In the genomic region with DNA sequence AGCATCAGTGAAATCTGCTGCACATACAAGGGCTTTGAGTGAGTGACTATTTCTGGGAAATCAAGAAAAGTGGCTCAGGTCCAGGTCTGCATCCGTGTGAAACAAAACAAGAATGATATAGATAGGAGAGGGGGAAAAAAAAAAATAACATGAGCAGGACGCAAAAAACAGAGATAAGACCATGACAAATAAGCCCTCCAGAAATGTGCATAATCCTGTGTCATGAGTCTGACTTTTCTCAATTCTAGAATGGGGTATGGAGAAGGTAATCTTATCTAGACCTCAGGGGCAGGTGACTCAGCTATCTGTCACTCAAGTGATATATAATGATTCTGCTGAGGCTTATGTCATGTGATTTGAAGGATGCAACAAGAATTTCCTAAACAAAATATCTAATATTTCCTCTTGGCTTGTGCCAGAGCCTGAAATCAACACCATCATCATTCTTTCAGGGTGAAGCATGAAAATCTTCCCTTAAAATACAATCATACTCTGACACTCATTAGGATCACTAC, we compare ENCODE assay signal across 1 cellular context.
TF ChIP-seq lines count a peak whose summit lies in the region.

No MANE protein-coding gene starts in this region.

TF ChIP-seq in K562, 482 proteins besides CTCF, POLR2A, EP300 and RAD21 (continued from another document and continues in another):
- TF ChIP-seq ZNF174 (CRISPR knock-in tag; IDR thresholded peaks at IDR 0.05) (no peak), ZNF384 (IDR thresholded peaks at IDR 0.05; ENCODE audit: low read depth, low read length) (peak; percentile 88), U2AF1 (optimal IDR thresholded peaks at IDR 0.05; ENCODE audit: low read depth, low read length) (no peak), POLR2B (IDR thresholded peaks at IDR 0.05; ENCODE audit: low read depth, partially characterized antibody) (no peak), CREM (IDR thresholded peaks at IDR 0.05; ENCODE audit: low read depth) (peak; percentile 14; the same call in 1 of the 2 replicates), MCM3 (IDR thresholded peaks at IDR 0.05) (no peak), ZNF584 (CRISPR knock-in tag; IDR thresholded peaks at IDR 0.05; ENCODE audit: low read depth) (no peak), SP1 (CRISPR knock-in tag; IDR thresholded peaks at IDR 0.05) (no peak), MAZ (CRISPR knock-in tag; conservative IDR thresholded peaks at IDR 0.05 in 1 of 2, IDR thresholded peaks at IDR 0.05 in 1 of 2) (no peak; a peak in 1 of 4 replicates), KAT2B (IDR thresholded peaks at IDR 0.05; ENCODE audit: low read depth, low read length) (no peak), ILK (tag; IDR thresholded peaks at IDR 0.05; ENCODE audit: borderline replicate concordance, low read depth) (no peak), POU5F1 (IDR thresholded peaks at IDR 0.05; ENCODE audit: borderline replicate concordance, low read depth, low read length, partially characterized antibody) (no peak), ZSCAN32 (CRISPR knock-in tag; IDR thresholded peaks at IDR 0.05) (no peak), JUN (IDR thresholded peaks at IDR 0.05; ENCODE audit: borderline replicate concordance, low read depth, low read length) (peak; percentile 79), JUN (CRISPR knock-in tag; IDR thresholded peaks at IDR 0.05; ENCODE audit: borderline replicate concordance) (no peak), ZBED1 (IDR thresholded peaks at IDR 0.05) (no peak), HNRNPL (IDR thresholded peaks at IDR 0.05; ENCODE audit: low read depth, low read length) (no peak), FOXJ3 (CRISPR knock-in tag; IDR thresholded peaks at IDR 0.05) (no peak), TARDBP (IDR thresholded peaks at IDR 0.05) (no peak), NFRKB (IDR thresholded peaks at IDR 0.05; ENCODE audit: low read depth) (no peak), GABPB2 (CRISPR knock-in tag; conservative IDR thresholded peaks at IDR 0.05) (no peak), JUNB (CRISPR knock-in tag; conservative IDR thresholded peaks at IDR 0.05) (no peak), ZNF695 (CRISPR knock-in tag; IDR thresholded peaks at IDR 0.05) (no peak), ARID1B (IDR thresholded peaks at IDR 0.05) (peak; percentile 90), HDAC3 (IDR thresholded peaks at IDR 0.05; ENCODE audit: borderline replicate concordance, partially characterized antibody) (peak; percentile 61), HNRNPLL (IDR thresholded peaks at IDR 0.05; ENCODE audit: low read depth, low read length, poor library complexity, severe bottlenecking) (no peak)
- TF ChIP-seq, protein P1, sequence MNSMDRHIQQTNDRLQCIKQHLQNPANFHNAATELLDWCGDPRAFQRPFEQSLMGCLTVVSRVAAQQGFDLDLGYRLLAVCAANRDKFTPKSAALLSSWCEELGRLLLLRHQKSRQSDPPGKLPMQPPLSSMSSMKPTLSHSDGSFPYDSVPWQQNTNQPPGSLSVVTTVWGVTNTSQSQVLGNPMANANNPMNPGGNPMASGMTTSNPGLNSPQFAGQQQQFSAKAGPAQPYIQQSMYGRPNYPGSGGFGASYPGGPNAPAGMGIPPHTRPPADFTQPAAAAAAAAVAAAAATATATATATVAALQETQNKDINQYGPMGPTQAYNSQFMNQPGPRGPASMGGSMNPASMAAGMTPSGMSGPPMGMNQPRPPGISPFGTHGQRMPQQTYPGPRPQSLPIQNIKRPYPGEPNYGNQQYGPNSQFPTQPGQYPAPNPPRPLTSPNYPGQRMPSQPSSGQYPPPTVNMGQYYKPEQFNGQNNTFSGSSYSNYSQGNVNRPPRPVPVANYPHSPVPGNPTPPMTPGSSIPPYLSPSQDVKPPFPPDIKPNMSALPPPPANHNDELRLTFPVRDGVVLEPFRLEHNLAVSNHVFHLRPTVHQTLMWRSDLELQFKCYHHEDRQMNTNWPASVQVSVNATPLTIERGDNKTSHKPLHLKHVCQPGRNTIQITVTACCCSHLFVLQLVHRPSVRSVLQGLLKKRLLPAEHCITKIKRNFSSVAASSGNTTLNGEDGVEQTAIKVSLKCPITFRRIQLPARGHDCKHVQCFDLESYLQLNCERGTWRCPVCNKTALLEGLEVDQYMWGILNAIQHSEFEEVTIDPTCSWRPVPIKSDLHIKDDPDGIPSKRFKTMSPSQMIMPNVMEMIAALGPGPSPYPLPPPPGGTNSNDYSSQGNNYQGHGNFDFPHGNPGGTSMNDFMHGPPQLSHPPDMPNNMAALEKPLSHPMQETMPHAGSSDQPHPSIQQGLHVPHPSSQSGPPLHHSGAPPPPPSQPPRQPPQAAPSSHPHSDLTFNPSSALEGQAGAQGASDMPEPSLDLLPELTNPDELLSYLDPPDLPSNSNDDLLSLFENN (IDR thresholded peaks at IDR 0.05; ENCODE audit: low read depth in 2 of 2, low read length in 2 of 2), result 0 out of 4 replicates have a peak, but pooled peaks of 1 of the 2 experiments have one; percentile 30
- TF ChIP-seq, protein P2, sequence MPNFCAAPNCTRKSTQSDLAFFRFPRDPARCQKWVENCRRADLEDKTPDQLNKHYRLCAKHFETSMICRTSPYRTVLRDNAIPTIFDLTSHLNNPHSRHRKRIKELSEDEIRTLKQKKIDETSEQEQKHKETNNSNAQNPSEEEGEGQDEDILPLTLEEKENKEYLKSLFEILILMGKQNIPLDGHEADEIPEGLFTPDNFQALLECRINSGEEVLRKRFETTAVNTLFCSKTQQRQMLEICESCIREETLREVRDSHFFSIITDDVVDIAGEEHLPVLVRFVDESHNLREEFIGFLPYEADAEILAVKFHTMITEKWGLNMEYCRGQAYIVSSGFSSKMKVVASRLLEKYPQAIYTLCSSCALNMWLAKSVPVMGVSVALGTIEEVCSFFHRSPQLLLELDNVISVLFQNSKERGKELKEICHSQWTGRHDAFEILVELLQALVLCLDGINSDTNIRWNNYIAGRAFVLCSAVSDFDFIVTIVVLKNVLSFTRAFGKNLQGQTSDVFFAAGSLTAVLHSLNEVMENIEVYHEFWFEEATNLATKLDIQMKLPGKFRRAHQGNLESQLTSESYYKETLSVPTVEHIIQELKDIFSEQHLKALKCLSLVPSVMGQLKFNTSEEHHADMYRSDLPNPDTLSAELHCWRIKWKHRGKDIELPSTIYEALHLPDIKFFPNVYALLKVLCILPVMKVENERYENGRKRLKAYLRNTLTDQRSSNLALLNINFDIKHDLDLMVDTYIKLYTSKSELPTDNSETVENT (CRISPR knock-in tag; IDR thresholded peaks at IDR 0.05), result no peak
- TF ChIP-seq, protein P3, sequence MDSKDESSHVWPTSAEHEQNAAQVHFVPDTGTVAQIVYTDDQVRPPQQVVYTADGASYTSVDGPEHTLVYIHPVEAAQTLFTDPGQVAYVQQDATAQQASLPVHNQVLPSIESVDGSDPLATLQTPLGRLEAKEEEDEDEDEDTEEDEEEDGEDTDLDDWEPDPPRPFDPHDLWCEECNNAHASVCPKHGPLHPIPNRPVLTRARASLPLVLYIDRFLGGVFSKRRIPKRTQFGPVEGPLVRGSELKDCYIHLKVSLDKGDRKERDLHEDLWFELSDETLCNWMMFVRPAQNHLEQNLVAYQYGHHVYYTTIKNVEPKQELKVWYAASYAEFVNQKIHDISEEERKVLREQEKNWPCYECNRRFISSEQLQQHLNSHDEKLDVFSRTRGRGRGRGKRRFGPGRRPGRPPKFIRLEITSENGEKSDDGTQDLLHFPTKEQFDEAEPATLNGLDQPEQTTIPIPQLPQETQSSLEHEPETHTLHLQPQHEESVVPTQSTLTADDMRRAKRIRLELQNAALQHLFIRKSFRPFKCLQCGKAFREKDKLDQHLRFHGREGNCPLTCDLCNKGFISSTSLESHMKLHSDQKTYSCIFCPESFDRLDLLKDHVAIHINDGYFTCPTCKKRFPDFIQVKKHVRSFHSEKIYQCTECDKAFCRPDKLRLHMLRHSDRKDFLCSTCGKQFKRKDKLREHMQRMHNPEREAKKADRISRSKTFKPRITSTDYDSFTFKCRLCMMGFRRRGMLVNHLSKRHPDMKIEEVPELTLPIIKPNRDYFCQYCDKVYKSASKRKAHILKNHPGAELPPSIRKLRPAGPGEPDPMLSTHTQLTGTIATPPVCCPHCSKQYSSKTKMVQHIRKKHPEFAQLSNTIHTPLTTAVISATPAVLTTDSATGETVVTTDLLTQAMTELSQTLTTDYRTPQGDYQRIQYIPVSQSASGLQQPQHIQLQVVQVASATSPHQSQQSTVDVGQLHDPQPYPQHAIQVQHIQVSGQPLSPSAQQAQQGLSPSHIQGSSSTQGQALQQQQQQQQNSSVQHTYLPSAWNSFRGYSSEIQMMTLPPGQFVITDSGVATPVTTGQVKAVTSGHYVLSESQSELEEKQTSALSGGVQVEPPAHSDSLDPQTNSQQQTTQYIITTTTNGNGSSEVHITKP (IDR thresholded peaks at IDR 0.05; ENCODE audit: partially characterized antibody), result no peak
- TF ChIP-seq, protein P4, sequence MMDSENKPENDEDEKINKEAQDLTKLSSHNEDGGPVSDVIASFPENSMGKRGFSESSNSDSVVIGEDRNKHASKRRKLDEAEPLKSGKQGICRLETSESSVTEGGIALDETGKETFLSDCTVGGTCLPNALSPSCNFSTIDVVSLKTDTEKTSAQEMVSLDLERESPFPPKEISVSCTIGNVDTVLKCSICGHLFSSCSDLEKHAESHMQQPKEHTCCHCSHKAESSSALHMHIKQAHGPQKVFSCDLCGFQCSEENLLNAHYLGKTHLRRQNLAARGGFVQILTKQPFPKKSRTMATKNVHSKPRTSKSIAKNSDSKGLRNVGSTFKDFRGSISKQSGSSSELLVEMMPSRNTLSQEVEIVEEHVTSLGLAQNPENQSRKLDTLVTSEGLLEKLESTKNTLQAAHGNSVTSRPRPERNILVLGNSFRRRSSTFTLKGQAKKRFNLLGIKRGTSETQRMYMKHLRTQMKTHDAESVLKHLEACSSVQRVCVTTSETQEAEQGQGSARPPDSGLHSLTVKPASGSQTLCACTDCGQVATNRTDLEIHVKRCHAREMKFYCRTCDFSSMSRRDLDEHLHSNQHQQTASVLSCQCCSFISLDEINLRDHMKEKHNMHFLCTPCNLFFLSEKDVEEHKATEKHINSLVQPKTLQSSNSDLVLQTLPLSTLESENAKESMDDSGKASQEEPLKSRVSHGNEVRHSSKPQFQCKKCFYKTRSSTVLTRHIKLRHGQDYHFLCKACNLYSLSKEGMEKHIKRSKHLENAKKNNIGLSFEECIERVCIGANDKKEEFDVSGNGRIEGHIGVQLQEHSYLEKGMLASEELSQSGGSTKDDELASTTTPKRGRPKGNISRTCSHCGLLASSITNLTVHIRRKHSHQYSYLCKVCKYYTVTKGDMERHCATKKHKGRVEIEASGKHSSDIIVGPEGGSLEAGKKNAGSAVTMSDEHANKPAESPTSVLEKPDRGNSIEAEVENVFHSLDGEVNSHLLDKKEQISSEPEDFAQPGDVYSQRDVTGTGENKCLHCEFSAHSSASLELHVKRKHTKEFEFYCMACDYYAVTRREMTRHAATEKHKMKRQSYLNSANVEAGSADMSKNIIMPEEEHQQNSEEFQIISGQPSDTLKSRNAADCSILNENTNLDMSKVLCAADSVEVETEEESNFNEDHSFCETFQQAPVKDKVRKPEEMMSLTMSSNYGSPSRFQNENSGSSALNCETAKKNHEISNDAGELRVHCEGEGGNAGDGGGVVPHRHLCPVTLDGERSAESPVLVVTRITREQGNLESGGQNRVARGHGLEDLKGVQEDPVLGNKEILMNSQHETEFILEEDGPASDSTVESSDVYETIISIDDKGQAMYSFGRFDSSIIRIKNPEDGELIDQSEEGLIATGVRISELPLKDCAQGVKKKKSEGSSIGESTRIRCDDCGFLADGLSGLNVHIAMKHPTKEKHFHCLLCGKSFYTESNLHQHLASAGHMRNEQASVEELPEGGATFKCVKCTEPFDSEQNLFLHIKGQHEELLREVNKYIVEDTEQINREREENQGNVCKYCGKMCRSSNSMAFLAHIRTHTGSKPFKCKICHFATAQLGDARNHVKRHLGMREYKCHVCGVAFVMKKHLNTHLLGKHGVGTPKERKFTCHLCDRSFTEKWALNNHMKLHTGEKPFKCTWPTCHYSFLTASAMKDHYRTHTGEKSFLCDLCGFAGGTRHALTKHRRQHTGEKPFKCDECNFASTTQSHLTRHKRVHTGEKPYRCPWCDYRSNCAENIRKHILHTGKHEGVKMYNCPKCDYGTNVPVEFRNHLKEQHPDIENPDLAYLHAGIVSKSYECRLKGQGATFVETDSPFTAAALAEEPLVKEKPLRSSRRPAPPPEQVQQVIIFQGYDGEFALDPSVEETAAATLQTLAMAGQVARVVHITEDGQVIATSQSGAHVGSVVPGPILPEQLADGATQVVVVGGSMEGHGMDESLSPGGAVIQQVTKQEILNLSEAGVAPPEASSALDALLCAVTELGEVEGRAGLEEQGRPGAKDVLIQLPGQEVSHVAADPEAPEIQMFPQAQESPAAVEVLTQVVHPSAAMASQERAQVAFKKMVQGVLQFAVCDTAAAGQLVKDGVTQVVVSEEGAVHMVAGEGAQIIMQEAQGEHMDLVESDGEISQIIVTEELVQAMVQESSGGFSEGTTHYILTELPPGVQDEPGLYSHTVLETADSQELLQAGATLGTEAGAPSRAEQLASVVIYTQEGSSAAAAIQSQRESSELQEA (IDR thresholded peaks at IDR 0.05; ENCODE audit: low read depth), result no peak
- TF ChIP-seq, protein P5, sequence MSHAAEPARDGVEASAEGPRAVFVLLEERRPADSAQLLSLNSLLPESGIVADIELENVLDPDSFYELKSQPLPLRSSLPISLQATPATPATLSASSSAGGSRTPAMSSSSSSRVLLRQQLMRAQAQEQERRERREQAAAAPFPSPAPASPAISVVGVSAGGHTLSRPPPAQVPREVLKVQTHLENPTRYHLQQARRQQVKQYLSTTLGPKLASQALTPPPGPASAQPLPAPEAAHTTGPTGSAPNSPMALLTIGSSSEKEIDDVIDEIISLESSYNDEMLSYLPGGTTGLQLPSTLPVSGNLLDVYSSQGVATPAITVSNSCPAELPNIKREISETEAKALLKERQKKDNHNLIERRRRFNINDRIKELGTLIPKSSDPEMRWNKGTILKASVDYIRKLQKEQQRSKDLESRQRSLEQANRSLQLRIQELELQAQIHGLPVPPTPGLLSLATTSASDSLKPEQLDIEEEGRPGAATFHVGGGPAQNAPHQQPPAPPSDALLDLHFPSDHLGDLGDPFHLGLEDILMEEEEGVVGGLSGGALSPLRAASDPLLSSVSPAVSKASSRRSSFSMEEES (CRISPR knock-in tag; IDR thresholded peaks at IDR 0.05), result peak; percentile 93
- TF ChIP-seq, protein P6, sequence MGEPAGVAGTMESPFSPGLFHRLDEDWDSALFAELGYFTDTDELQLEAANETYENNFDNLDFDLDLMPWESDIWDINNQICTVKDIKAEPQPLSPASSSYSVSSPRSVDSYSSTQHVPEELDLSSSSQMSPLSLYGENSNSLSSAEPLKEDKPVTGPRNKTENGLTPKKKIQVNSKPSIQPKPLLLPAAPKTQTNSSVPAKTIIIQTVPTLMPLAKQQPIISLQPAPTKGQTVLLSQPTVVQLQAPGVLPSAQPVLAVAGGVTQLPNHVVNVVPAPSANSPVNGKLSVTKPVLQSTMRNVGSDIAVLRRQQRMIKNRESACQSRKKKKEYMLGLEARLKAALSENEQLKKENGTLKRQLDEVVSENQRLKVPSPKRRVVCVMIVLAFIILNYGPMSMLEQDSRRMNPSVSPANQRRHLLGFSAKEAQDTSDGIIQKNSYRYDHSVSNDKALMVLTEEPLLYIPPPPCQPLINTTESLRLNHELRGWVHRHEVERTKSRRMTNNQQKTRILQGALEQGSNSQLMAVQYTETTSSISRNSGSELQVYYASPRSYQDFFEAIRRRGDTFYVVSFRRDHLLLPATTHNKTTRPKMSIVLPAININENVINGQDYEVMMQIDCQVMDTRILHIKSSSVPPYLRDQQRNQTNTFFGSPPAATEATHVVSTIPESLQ (CRISPR knock-in tag; IDR thresholded peaks at IDR 0.05), result no peak
